25 cellular contexts compared by ENCODE assay signal in genomic region chr17:46039592-46040186, GRCh38. TPM values are rescaled to one million over a fixed set of nuclear protein-coding genes. Genes with fewer than 3 reads are reported as not detected.
DNase-seq lines count a peak whose midpoint lies in the region; ATAC-seq, FAIRE-seq and TF ChIP-seq lines count a peak whose summit lies in the region.
"Had no signal": no experiment of that assay in that cellular context is flagged by ENCODE, and none has a peak within 500 bp of the region (broad histone marks: within the 10 kb centered on the region; RNA-seq: fewer than 3 reads in every experiment).

No MANE protein-coding gene starts in this region.

- H3K27ac ChIP-seq in VCaP, result peak overlapping the region; percentile 44
- H3K27ac ChIP-seq: upper lobe of left lung had no signal

- no peak overlapping the region for H3K4me3 Mint-ChIP-seq in activated CD8-positive, alpha-beta T cell treated with anti-CD3 and anti-CD28 coated beads for 36 hours
- H3K4me3 Mint-ChIP-seq in activated CD8-positive, alpha-beta T cell treated with anti-CD3 and anti-CD28 coated beads, Interleukin-2, amount 10 ng/mL, durations not matched to agents 7 days and 5 days, result no peak overlapping the region
- no peak overlapping the region for H3K4me3 Mint-ChIP-seq in stimulated activated effector memory CD8-positive, alpha-beta T cell treated with anti-CD3 and anti-CD28 coated beads, Interleukin-12 subunit alpha, Interleukin-12 subunit beta, amount 100 ng/mL, for 72 hours
- H3K4me3 Mint-ChIP-seq: HFFc6 had no signal

- peaks cover 49% of the 10 kb centered on the region for H3K36me3 Mint-ChIP-seq in activated CD8-positive, alpha-beta T cell treated with anti-CD3 and anti-CD28 coated beads for 36 hours (ENCODE audit: low read depth)
- peaks cover 58% of the 10 kb centered on the region for H3K36me3 Mint-ChIP-seq in activated CD8-positive, alpha-beta T cell treated with anti-CD3 and anti-CD28 coated beads, Interleukin-2, amount 10 ng/mL, durations not matched to agents 7 days and 5 days (ENCODE audit: low read depth)
- peaks cover 99% of the 10 kb centered on the region for H3K36me3 Mint-ChIP-seq in stimulated activated effector memory CD8-positive, alpha-beta T cell treated with anti-CD3 and anti-CD28 coated beads, Interleukin-12 subunit alpha, Interleukin-12 subunit beta, amount 100 ng/mL, for 72 hours

- H3K9me3 Mint-ChIP-seq in activated CD8-positive, alpha-beta T cell treated with anti-CD3 and anti-CD28 coated beads for 36 hours, result no peaks in the 10 kb centered on the region
- H3K9me3 Mint-ChIP-seq in activated CD8-positive, alpha-beta T cell treated with anti-CD3 and anti-CD28 coated beads, Interleukin-2, amount 10 ng/mL, durations not matched to agents 7 days and 5 days (ENCODE audit: insufficient read depth), result no peaks in the 10 kb centered on the region
- H3K9me3 Mint-ChIP-seq in stimulated activated effector memory CD8-positive, alpha-beta T cell treated with anti-CD3 and anti-CD28 coated beads, Interleukin-12 subunit alpha, Interleukin-12 subunit beta, amount 100 ng/mL, for 72 hours, result no peaks in the 10 kb centered on the region
- H3K9me3 Mint-ChIP-seq: activated naive CD4-positive, alpha-beta T cell treated with anti-CD3 and anti-CD28 coated beads, Interleukin-2, amount 50 U/mL, for 72 hours; HFFc6 had no signal

- no peak for TF ChIP-seq CTCF in activated CD8-positive, alpha-beta T cell treated with anti-CD3 and anti-CD28 coated beads for 36 hours (IDR thresholded peaks at IDR 0.05)
- TF ChIP-seq CTCF in VCaP (conservative IDR thresholded peaks at IDR 0.05), result no peak

- intact Hi-C loops in activated CD8-positive, alpha-beta T cell treated with anti-CD3 and anti-CD28 coated beads for 36 hours (cut with micrococcal nuclease), result loop anchor here (10.0 kb wide), 1 partner anchor 55 kb away; no protein-coding TSS in a partner anchor
- intact Hi-C loops in left cardiac atrium (cut with DNase I), result loop anchor here (5.0 to 10.0 kb wide), 2 partner anchors 37 to 155 kb away; partner anchors contain the start of gene KANSL1 (in 1 of the 2)

- DNase-seq in activated CD8-positive, alpha-beta T cell treated with anti-CD3 and anti-CD28 coated beads for 36 hours, result no peak
- no peak for DNase-seq in activated CD8-positive, alpha-beta T cell treated with anti-CD3 and anti-CD28 coated beads, Interleukin-2, amount 10 ng/mL, durations not matched to agents 7 days and 5 days
- no peak for DNase-seq in left cardiac atrium
- DNase-seq in stimulated activated effector memory CD8-positive, alpha-beta T cell treated with anti-CD3 and anti-CD28 coated beads, Interleukin-12 subunit alpha, Interleukin-12 subunit beta, amount 100 ng/mL, for 72 hours (ENCODE audit: low spot score in 2 of 2), result no peak
- no peak for DNase-seq in RCC 7860 (ENCODE audit: low spot score)
- DNase-seq in cerebellum (ENCODE audit: low spot score), result no peak
- DNase-seq: activated CD4-positive, CD25-positive, alpha-beta regulatory T cell treated with anti-CD3 and anti-CD28 coated beads, Interleukin-2, amount 50 U/mL, for 72 hours; activated CD8-positive, alpha-beta memory T cell treated with anti-CD3 and anti-CD28 coated beads for 24 hours; BE2C; effector CD8-positive, alpha-beta T cell; foreskin melanocyte; HFFc6; Kasumi-1; mesendoderm; NCI-H2107; NCI-H526 treated with DMSO at 0.1 percent for 48 hours; nucleus accumbens; stimulated activated CD4-positive, alpha-beta T cell treated with anti-CD3 and anti-CD28 coated beads, Interleukin-12 subunit alpha, Interleukin-12 subunit beta, amount 100 ng/mL, for 4 hours had no signal

- POLR2A ChIA-PET in activated CD8-positive, alpha-beta T cell treated with anti-CD3 and anti-CD28 coated beads for 36 hours (lab: Charles Lee), result interaction anchor here (1.4 kb wide), 1 partner anchor 17 kb away, joined by 4 read pairs; no protein-coding TSS in a partner anchor
- POLR2A ChIA-PET in activated CD8-positive, alpha-beta T cell treated with anti-CD3 and anti-CD28 coated beads, Interleukin-2, amount 10 ng/mL, durations not matched to agents 7 days and 5 days (lab: Charles Lee), result no interaction called here

- peaks cover 25% of the 10 kb centered on the region for H3K4me1 Mint-ChIP-seq in activated CD8-positive, alpha-beta T cell treated with anti-CD3 and anti-CD28 coated beads for 36 hours (ENCODE audit: low read depth)
- peaks cover 11% of the 10 kb centered on the region for H3K4me1 Mint-ChIP-seq in activated CD8-positive, alpha-beta T cell treated with anti-CD3 and anti-CD28 coated beads, Interleukin-2, amount 10 ng/mL, durations not matched to agents 7 days and 5 days (ENCODE audit: low read depth)
- H3K4me1 Mint-ChIP-seq in stimulated activated effector memory CD8-positive, alpha-beta T cell treated with anti-CD3 and anti-CD28 coated beads, Interleukin-12 subunit alpha, Interleukin-12 subunit beta, amount 100 ng/mL, for 72 hours, result peaks cover 25% of the 10 kb centered on the region

- CTCF ChIA-PET in activated CD8-positive, alpha-beta T cell treated with anti-CD3 and anti-CD28 coated beads for 36 hours (lab: Charles Lee), result interaction anchor here (0.9 to 3.5 kb wide), 5 partner anchors 23 to 247 kb away, joined by 3 to 20 read pairs (median 3); no protein-coding TSS in a partner anchor
- CTCF ChIA-PET in activated CD8-positive, alpha-beta T cell treated with anti-CD3 and anti-CD28 coated beads, Interleukin-2, amount 10 ng/mL, durations not matched to agents 7 days and 5 days (lab: Charles Lee), result interaction anchor here (2.4 kb wide), 1 partner anchor 173 kb away, joined by 15 read pairs; no protein-coding TSS in a partner anchor

- no peak for ATAC-seq in activated CD8-positive, alpha-beta T cell treated with anti-CD3 and anti-CD28 coated beads for 36 hours
- no peak for ATAC-seq in activated CD8-positive, alpha-beta T cell treated with anti-CD3 and anti-CD28 coated beads, Interleukin-2, amount 10 ng/mL, durations not matched to agents 7 days and 5 days
- ATAC-seq in left cardiac atrium, result peak; percentile 33 to 48
- no peak for ATAC-seq in stimulated activated effector memory CD8-positive, alpha-beta T cell treated with anti-CD3 and anti-CD28 coated beads, Interleukin-12 subunit alpha, Interleukin-12 subunit beta, amount 100 ng/mL, for 72 hours
- no peak for ATAC-seq in GM19395 (IDR thresholded peaks at IDR 0.05; ENCODE audit: unreplicated experiment)
- ATAC-seq: activated naive CD4-positive, alpha-beta T cell treated with anti-CD3 and anti-CD28 coated beads, Interleukin-2, amount 50 U/mL, for 72 hours had no signal

- no peaks in the 10 kb centered on the region for H3K27me3 Mint-ChIP-seq in activated CD8-positive, alpha-beta T cell treated with anti-CD3 and anti-CD28 coated beads for 36 hours
- no peaks in the 10 kb centered on the region for H3K27me3 Mint-ChIP-seq in activated CD8-positive, alpha-beta T cell treated with anti-CD3 and anti-CD28 coated beads, Interleukin-2, amount 10 ng/mL, durations not matched to agents 7 days and 5 days (ENCODE audit: low read depth)

- FAIRE-seq in RCC 7860 (lab: Jason Lieb, UNC), result no peak
- FAIRE-seq: keratinocyte had no signal

- peak overlapping the region; percentile 14 for H3K27ac Mint-ChIP-seq in activated CD8-positive, alpha-beta T cell treated with anti-CD3 and anti-CD28 coated beads for 36 hours
- H3K27ac Mint-ChIP-seq in activated CD8-positive, alpha-beta T cell treated with anti-CD3 and anti-CD28 coated beads, Interleukin-2, amount 10 ng/mL, durations not matched to agents 7 days and 5 days, result no peak overlapping the region
- peak overlapping the region; percentile 29 for H3K27ac Mint-ChIP-seq in stimulated activated effector memory CD8-positive, alpha-beta T cell treated with anti-CD3 and anti-CD28 coated beads, Interleukin-12 subunit alpha, Interleukin-12 subunit beta, amount 100 ng/mL, for 72 hours
- H3K27ac Mint-ChIP-seq: HFFc6 had no signal

RNA-seq across cellular contexts. Expression of gene STH, which starts 40.6 kb away (rescaled TPM):
- total RNA-seq in activated CD8-positive, alpha-beta T cell treated with anti-CD3 and anti-CD28 coated beads for 36 hours, result not detected
- not detected for total RNA-seq in activated CD8-positive, alpha-beta T cell treated with anti-CD3 and anti-CD28 coated beads, Interleukin-2, amount 10 ng/mL, durations not matched to agents 7 days and 5 days
- total RNA-seq in left cardiac atrium (not detected), cerebellum (4.1 TPM)
- total RNA-seq: A172; activated naive CD4-positive, alpha-beta T cell treated with anti-CD3 and anti-CD28 coated beads, Interleukin-2, amount 50 U/mL, for 72 hours; HFFc6; renal cortical epithelial cell; upper lobe of left lung had no signal

Comparison
In these comparisons a context has a peak if more than half of its experiments do, and no peak if none do; other contexts are left out.
1. ATAC-seq: peak in left cardiac atrium (2 of 2); none in activated CD8-positive, alpha-beta T cell treated with anti-CD3 and anti-CD28 coated beads for 36 hours (single experiment), activated CD8-positive, alpha-beta T cell treated with anti-CD3 and anti-CD28 coated beads, Interleukin-2, amount 10 ng/mL, durations not matched to agents 7 days and 5 days (single experiment), stimulated activated effector memory CD8-positive, alpha-beta T cell treated with anti-CD3 and anti-CD28 coated beads, Interleukin-12 subunit alpha, Interleukin-12 subunit beta, amount 100 ng/mL, for 72 hours (single experiment) and GM19395 (single experiment).